ENCODE assay signal across 1 cellular context in the genomic region with DNA sequence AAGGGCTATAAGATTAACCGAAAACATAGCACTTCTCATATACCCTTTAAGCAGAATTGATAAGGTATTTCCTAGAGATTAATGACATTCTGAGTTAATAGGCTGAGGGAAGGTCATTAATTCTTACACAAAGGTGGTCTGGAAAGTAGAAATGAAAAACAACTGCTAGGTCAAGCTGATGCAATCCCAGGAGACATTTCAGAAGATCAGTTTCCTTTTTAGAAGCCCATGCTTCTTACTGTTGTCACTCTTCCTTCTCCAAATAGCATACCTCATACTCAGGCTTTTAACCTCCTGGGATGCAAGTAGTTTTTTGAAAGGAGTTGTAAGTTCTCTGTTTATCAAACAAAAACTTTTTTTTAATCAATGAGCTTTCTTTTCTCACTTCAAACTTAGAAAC.
TF ChIP-seq lines count a peak whose summit lies in the region.

No MANE protein-coding gene starts in this region.

TF ChIP-seq in SK-N-SH, 30 proteins besides CTCF, POLR2A, EP300 and RAD21 (continued from another document):
- TF ChIP-seq ZBTB33 (IDR thresholded peaks at IDR 0.05; ENCODE audit: borderline replicate concordance, low read depth): no peak
- no peak for TF ChIP-seq TCF12 (IDR thresholded peaks at IDR 0.05)
- TF ChIP-seq MXI1 (IDR thresholded peaks at IDR 0.05; ENCODE audit: low read depth, low read length): no peak
- no peak for TF ChIP-seq USF2 (IDR thresholded peaks at IDR 0.05; ENCODE audit: borderline replicate concordance, low read depth, low read length)
- no peak for TF ChIP-seq ELF1 (IDR thresholded peaks at IDR 0.05)
- TF ChIP-seq, protein P1, sequence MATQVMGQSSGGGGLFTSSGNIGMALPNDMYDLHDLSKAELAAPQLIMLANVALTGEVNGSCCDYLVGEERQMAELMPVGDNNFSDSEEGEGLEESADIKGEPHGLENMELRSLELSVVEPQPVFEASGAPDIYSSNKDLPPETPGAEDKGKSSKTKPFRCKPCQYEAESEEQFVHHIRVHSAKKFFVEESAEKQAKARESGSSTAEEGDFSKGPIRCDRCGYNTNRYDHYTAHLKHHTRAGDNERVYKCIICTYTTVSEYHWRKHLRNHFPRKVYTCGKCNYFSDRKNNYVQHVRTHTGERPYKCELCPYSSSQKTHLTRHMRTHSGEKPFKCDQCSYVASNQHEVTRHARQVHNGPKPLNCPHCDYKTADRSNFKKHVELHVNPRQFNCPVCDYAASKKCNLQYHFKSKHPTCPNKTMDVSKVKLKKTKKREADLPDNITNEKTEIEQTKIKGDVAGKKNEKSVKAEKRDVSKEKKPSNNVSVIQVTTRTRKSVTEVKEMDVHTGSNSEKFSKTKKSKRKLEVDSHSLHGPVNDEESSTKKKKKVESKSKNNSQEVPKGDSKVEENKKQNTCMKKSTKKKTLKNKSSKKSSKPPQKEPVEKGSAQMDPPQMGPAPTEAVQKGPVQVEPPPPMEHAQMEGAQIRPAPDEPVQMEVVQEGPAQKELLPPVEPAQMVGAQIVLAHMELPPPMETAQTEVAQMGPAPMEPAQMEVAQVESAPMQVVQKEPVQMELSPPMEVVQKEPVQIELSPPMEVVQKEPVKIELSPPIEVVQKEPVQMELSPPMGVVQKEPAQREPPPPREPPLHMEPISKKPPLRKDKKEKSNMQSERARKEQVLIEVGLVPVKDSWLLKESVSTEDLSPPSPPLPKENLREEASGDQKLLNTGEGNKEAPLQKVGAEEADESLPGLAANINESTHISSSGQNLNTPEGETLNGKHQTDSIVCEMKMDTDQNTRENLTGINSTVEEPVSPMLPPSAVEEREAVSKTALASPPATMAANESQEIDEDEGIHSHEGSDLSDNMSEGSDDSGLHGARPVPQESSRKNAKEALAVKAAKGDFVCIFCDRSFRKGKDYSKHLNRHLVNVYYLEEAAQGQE (IDR thresholded peaks at IDR 0.05; ENCODE audit: low read depth, low read length): no peak
- no peak for TF ChIP-seq SMC3 (IDR thresholded peaks at IDR 0.05; ENCODE audit: low read depth, low read length)
- TF ChIP-seq GABPA (IDR thresholded peaks at IDR 0.05; ENCODE audit: low read depth): no peak
- TF ChIP-seq RCOR1 (IDR thresholded peaks at IDR 0.05; ENCODE audit: low read length): no peak
- TF ChIP-seq, protein P2, sequence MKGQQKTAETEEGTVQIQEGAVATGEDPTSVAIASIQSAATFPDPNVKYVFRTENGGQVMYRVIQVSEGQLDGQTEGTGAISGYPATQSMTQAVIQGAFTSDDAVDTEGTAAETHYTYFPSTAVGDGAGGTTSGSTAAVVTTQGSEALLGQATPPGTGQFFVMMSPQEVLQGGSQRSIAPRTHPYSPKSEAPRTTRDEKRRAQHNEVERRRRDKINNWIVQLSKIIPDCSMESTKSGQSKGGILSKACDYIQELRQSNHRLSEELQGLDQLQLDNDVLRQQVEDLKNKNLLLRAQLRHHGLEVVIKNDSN (IDR thresholded peaks at IDR 0.05; ENCODE audit: borderline replicate concordance, low read depth): no peak
- TF ChIP-seq RXRA (IDR thresholded peaks at IDR 0.05; ENCODE audit: borderline replicate concordance, low read depth): no peak
TF ChIP-seq in SK-N-SH: peak in this region for 0.
